Comparison of ENCODE assay signal across 8 cellular contexts in genomic region chr14:93332853-93333630, GRCh38. TPM values are rescaled to one million over a fixed set of nuclear protein-coding genes. Genes with fewer than 3 reads are reported as not detected.
DNase-seq lines count a peak whose midpoint lies in the region; ATAC-seq and TF ChIP-seq lines count a peak whose summit lies in the region.

BTBD7 (minus strand) TSS chr14:93333036; CDS start chr14:93296051, 36,985 bp downstream.

- no peaks in the 10 kb centered on the region for H3K36me3 ChIP-seq in naive thymus-derived CD4-positive, alpha-beta T cell (ENCODE audit: control insufficient read depth in 2 of 3, insufficient read depth in 3 of 3, low read length in 3 of 3)

- no peaks in the 10 kb centered on the region for H3K9me3 ChIP-seq in naive thymus-derived CD4-positive, alpha-beta T cell (ENCODE audit: control insufficient read depth in 2 of 3, low read length in 3 of 3)

- H3K27ac Mint-ChIP-seq in naive thymus-derived CD4-positive, alpha-beta T cell, result peak within 1 kb of the TSS; percentile 87 to 98 (median 93)
- H3K27ac Mint-ChIP-seq in stimulated activated memory B cell treated with anti-CD40 and anti-IgM and Interleukin-4, amounts not matched to agents 10 μg/mL and 1 μg/mL and 100 μg/mL, for 72 hours, result peak within 1 kb of the TSS; percentile 91

- peak within 1 kb of the TSS; percentile 90 for H3K27ac ChIP-seq in naive thymus-derived CD4-positive, alpha-beta T cell (ENCODE audit: low read depth, low read length)

- peaks cover 0 to 6% (median 0%) of the 10 kb centered on the region in 11 donors for H3K9me3 Mint-ChIP-seq in naive thymus-derived CD4-positive, alpha-beta T cell
- H3K9me3 Mint-ChIP-seq in stimulated activated memory B cell treated with anti-CD40 and anti-IgM and Interleukin-4, amounts not matched to agents 10 μg/mL and 1 μg/mL and 100 μg/mL, for 72 hours, result no peaks in the 10 kb centered on the region

- peak within 1 kb of the TSS; percentile 90 to 96 (median 92) for H3K4me3 Mint-ChIP-seq in naive thymus-derived CD4-positive, alpha-beta T cell
- peak within 1 kb of the TSS; percentile 87 for H3K4me3 Mint-ChIP-seq in stimulated activated memory B cell treated with anti-CD40 and anti-IgM and Interleukin-4, amounts not matched to agents 10 μg/mL and 1 μg/mL and 100 μg/mL, for 72 hours

- peaks cover 19 to 21% of the 10 kb centered on the region in 2 donors for H3K4me1 ChIP-seq in naive thymus-derived CD4-positive, alpha-beta T cell (ENCODE audit: control insufficient read depth in 2 of 2, insufficient read depth in 2 of 2, low read length in 2 of 2)

- POLR2A ChIA-PET in naive thymus-derived CD4-positive, alpha-beta T cell (lab: Charles Lee), result no interaction called here

- ATAC-seq in naive thymus-derived CD4-positive, alpha-beta T cell, result peak; percentile 96
- ATAC-seq in stimulated activated memory B cell treated with anti-CD40 and anti-IgM and Interleukin-4, amounts not matched to agents 10 μg/mL and 1 μg/mL and 100 μg/mL, for 72 hours, result peak; percentile 98

- no peaks in the 10 kb centered on the region for H3K27me3 Mint-ChIP-seq in naive thymus-derived CD4-positive, alpha-beta T cell
- H3K27me3 Mint-ChIP-seq in stimulated activated memory B cell treated with anti-CD40 and anti-IgM and Interleukin-4, amounts not matched to agents 10 μg/mL and 1 μg/mL and 100 μg/mL, for 72 hours, result no peaks in the 10 kb centered on the region

- CTCF ChIA-PET in naive thymus-derived CD4-positive, alpha-beta T cell (lab: Charles Lee), result no interaction called here

- H3K36me3 Mint-ChIP-seq in naive thymus-derived CD4-positive, alpha-beta T cell, result peaks cover 0 to 4% (median 0%) of the 10 kb centered on the region in 5 donors
- H3K36me3 Mint-ChIP-seq in stimulated activated memory B cell treated with anti-CD40 and anti-IgM and Interleukin-4, amounts not matched to agents 10 μg/mL and 1 μg/mL and 100 μg/mL, for 72 hours, result no peaks in the 10 kb centered on the region

- TF ChIP-seq CTCF in LNCaP clone FGC (IDR thresholded peaks at IDR 0.05; ENCODE audit: control insufficient read depth, extremely low read depth, insufficient read depth), result peak; percentile 20; the same call in 1 of the 2 replicates

- intact Hi-C loops in naive thymus-derived CD4-positive, alpha-beta T cell (cut with micrococcal nuclease), result loop anchor here (1.0 to 5.0 kb wide), 9 partner anchors 126 to 842 kb away; partner anchors contain the start of genes GOLGA5 (in 2 of the 2), GON7 (in 2 of the 2), UBR7 (in 2 of the 2) and DDX24 (in 1 of the 2)

- peak within 1 kb of the TSS; percentile 59 for H3K4me3 ChIP-seq in LNCaP clone FGC (ENCODE audit: low read depth, low read length)
- H3K4me3 ChIP-seq in naive thymus-derived CD4-positive, alpha-beta T cell (ENCODE audit: low read length), result peak within 1 kb of the TSS; percentile 86

- DNase-seq in EH (ENCODE audit: low read depth), result peak; percentile 95
- DNase-seq in GOT3 (lab: John Stamatoyannopoulos, UW), result peak; percentile 49
- DNase-seq in LNCaP clone FGC (ENCODE audit: low read depth), result peak; percentile 74
- DNase-seq in RPMI8226, result peak; percentile 95
- DNase-seq in activated T-helper 1 cell treated with anti-CD3 and anti-CD28 coated beads, Interleukin-2, amount 50 U/mL, for 16 hours (ENCODE audit: low read depth in 1 of 2, low spot score in 1 of 2), result peak; percentile 86 to 94
- DNase-seq in fibroblast of gingiva (ENCODE audit: low read depth), result peak; percentile 94
- DNase-seq in naive thymus-derived CD4-positive, alpha-beta T cell, result peak; percentile 91 to 95 (median 93)

- peaks cover 34 to 64% (median 54%) of the 10 kb centered on the region in 7 donors for H3K4me1 Mint-ChIP-seq in naive thymus-derived CD4-positive, alpha-beta T cell
- peaks cover 50% of the 10 kb centered on the region for H3K4me1 Mint-ChIP-seq in stimulated activated memory B cell treated with anti-CD40 and anti-IgM and Interleukin-4, amounts not matched to agents 10 μg/mL and 1 μg/mL and 100 μg/mL, for 72 hours

- H3K27me3 ChIP-seq in naive thymus-derived CD4-positive, alpha-beta T cell (ENCODE audit: control insufficient read depth in 2 of 2, insufficient read depth in 2 of 2, low read length in 2 of 2), result no peaks in the 10 kb centered on the region

RNA-seq across cellular contexts. Expression of gene BTBD7, which starts in this region (rescaled TPM):
- total RNA-seq in naive thymus-derived CD4-positive, alpha-beta T cell, result 10 to 100 TPM; 18.5 to 31.7 (median 27.5) TPM
- 10 to 100 TPM in 1 of 2 donors, 1 to 10 TPM in 1; 7.5 to 12.4 TPM for polyA plus RNA-seq in naive thymus-derived CD4-positive, alpha-beta T cell

Comparison
In these comparisons a context has a peak if more than half of its experiments do, and no peak if none do; other contexts are left out.
1. Peak in every context shown above with its lines: DNase-seq, ATAC-seq, H3K4me3 ChIP-seq and H3K27ac ChIP-seq.